Comparison of ENCODE assay signal across 21 cellular contexts in genomic region chr2:233823731-233824121, GRCh38. TPM values are rescaled to one million over a fixed set of nuclear protein-coding genes. Genes with fewer than 3 reads are reported as not detected.
DNase-seq lines count a peak whose midpoint lies in the region; ATAC-seq, FAIRE-seq and TF ChIP-seq lines count a peak whose summit lies in the region.
"Had no signal": no experiment of that assay in that cellular context is flagged by ENCODE, and none has a peak within 500 bp of the region (broad histone marks: within the 10 kb centered on the region; RNA-seq: fewer than 3 reads in every experiment).

No MANE protein-coding gene starts in this region.

- CTCF ChIA-PET in A549 (lab: Yijun Ruan, JAX) = interaction anchor here (1.2 to 2.3 kb wide), 3 partner anchors 9 to 133 kb away, joined by 3 to 10 read pairs (median 3); no protein-coding TSS in a partner anchor

- intact Hi-C loops in posterior vena cava (cut with DNase I) = loop anchor here in 1 of 2 donors (5.0 kb wide), 1 partner anchor 1684 kb away; no protein-coding TSS in a partner anchor

- TF ChIP-seq EP300 in A549 (IDR thresholded peaks at IDR 0.05) = no peak

- TF ChIP-seq POLR2A in A549 (IDR thresholded peaks at IDR 0.05; ENCODE audit: low read length) = no peak

- no peak for FAIRE-seq in A549 (lab: Jason Lieb, UNC)
- FAIRE-seq: G401.6 had no signal

- H3K27me3 Mint-ChIP-seq in endodermal cell (ENCODE audit: insufficient read depth) = no peaks in the 10 kb centered on the region

- 85% methylated on average over 6 of the region's 8 CpGs for WGBS in A549 (ENCODE audit: missing lambda C conversion rate)
- 93 to 98% methylated on average over 6 to 8 of the region's 8 CpGs for WGBS in endodermal cell (ENCODE audit: insufficient coverage in 1 of 2, insufficient read length in 1 of 2), 2 experiments

- H3K4me3 ChIP-seq in A549 (no peak overlapping the region), BLaER1 (no peak overlapping the region), endodermal cell (ENCODE audit: low read length) (no peak overlapping the region)
- H3K4me3 ChIP-seq: GM23248, SJSA1 had no signal

- peaks cover 20% of the 10 kb centered on the region for H3K4me1 ChIP-seq in A549
- peaks cover 32% of the 10 kb centered on the region for H3K4me1 ChIP-seq in BLaER1
- no peaks in the 10 kb centered on the region for H3K4me1 ChIP-seq in endodermal cell (ENCODE audit: control insufficient read depth, insufficient read depth, low read length)
- H3K4me1 ChIP-seq: SJSA1 had no signal

- DNase-seq in A549 (ENCODE audit: low read depth in 1 of 2, low spot score in 1 of 2) (no peak), endodermal cell (peak; percentile 36), posterior vena cava (ENCODE audit: low spot score) (peak; percentile 49), NCI-H187 (lab: John Stamatoyannopoulos, UW) (no peak), NCI-H82 treated with DMSO at 0.1 percent for 48 hours (lab: John Stamatoyannopoulos, UW; ENCODE audit: unreplicated experiment) (no peak)
- DNase-seq: CD4-positive, CD25-positive, alpha-beta regulatory T cell; COR-L47; GM23248; HCEC 1CT; MM.1S; NCI-H1092; NCI-H1436 treated with DMSO at 0.1 percent for 48 hours; NCI-H2029 treated with DMSO at 0.1 percent for 48 hours; NCI-H2171; NCI-H526 had no signal

- H3K9me3 ChIP-seq in A549 (0 out of 3 replicates have a peak, but pooled peaks cover 7% of the 10 kb centered on the region), BLaER1 (no peaks in the 10 kb centered on the region), endodermal cell (ENCODE audit: control insufficient read depth, low read length) (no peaks in the 10 kb centered on the region)
- H3K9me3 ChIP-seq: SJSA1 had no signal

- POLR2A ChIA-PET in A549 (lab: Yijun Ruan, JAX) = no interaction called here

- H3K36me3 ChIP-seq in BLaER1 (no peaks in the 10 kb centered on the region), endodermal cell (ENCODE audit: control insufficient read depth, insufficient read depth, low read length) (no peaks in the 10 kb centered on the region)
- H3K36me3 ChIP-seq: SJSA1 had no signal

- H3K4me3 Mint-ChIP-seq in endodermal cell = no peak overlapping the region
- H3K4me3 Mint-ChIP-seq: CD4-positive, CD25-positive, alpha-beta regulatory T cell had no signal

- TF ChIP-seq RAD21 in A549 (conservative IDR thresholded peaks at IDR 0.05 in 1 of 2, IDR thresholded peaks at IDR 0.05 in 1 of 2) = no peak

- peak overlapping the region; percentile 12; the same call in 1 of the 3 replicates for H3K4me2 ChIP-seq in A549
- peak overlapping the region; percentile 49 for H3K4me2 ChIP-seq in BLaER1

- H3K9me3 Mint-ChIP-seq in endodermal cell = peaks cover 2% of the 10 kb centered on the region

- no peak for TF ChIP-seq CTCF in A549 (IDR thresholded peaks at IDR 0.05)
- no peak for TF ChIP-seq CTCF in endodermal cell (conservative IDR thresholded peaks at IDR 0.05)

- H3K27me3 ChIP-seq in BLaER1 (no peaks in the 10 kb centered on the region), endodermal cell (ENCODE audit: control insufficient read depth, insufficient read depth, low read length, poor library complexity, severe bottlenecking) (no peaks in the 10 kb centered on the region)
- H3K27me3 ChIP-seq: SJSA1 had no signal

- ATAC-seq in A549 (peak in 1 of 2 experiments; percentile 9; a peak in 3 of 6 replicates), GM19324 (IDR thresholded peaks at IDR 0.05; ENCODE audit: low FRiP score, unreplicated experiment) (no peak)
- ATAC-seq: Panc1 had no signal

- H3K27ac ChIP-seq in A549 = peak overlapping the region; percentile 65 to 81
- H3K27ac ChIP-seq in BLaER1 = no peak overlapping the region
- no peak overlapping the region for H3K27ac ChIP-seq in endodermal cell (ENCODE audit: low read depth, low read length)
- H3K27ac ChIP-seq: GM23248, SJSA1 had no signal

- no peak overlapping the region for H3K27ac Mint-ChIP-seq in endodermal cell
- H3K27ac Mint-ChIP-seq: CD4-positive, CD25-positive, alpha-beta regulatory T cell had no signal

- H4K20me1 ChIP-seq in BLaER1 = no peaks in the 10 kb centered on the region

- H3K4me1 Mint-ChIP-seq in endodermal cell = peaks cover 7% of the 10 kb centered on the region
- H3K4me1 Mint-ChIP-seq: CD4-positive, CD25-positive, alpha-beta regulatory T cell had no signal

- H3K9ac ChIP-seq in BLaER1 = no peak overlapping the region; the same call in 1 of the 2 replicates
- no peak overlapping the region for H3K9ac ChIP-seq in endodermal cell (ENCODE audit: extremely low read depth, low read length, poor library complexity, severe bottlenecking)
- H3K9ac ChIP-seq: GM23248 had no signal

- H3K36me3 Mint-ChIP-seq in endodermal cell (ENCODE audit: low read depth) = no peaks in the 10 kb centered on the region

TF ChIP-seq in A549, 52 proteins besides CTCF, POLR2A, EP300 and RAD21:
- TF ChIP-seq FOSL2 (IDR thresholded peaks at IDR 0.05) = no peak
- no peak for TF ChIP-seq FOSL2 (CRISPR knock-in tag; IDR thresholded peaks at IDR 0.05)
- no peak for TF ChIP-seq RFX5 (IDR thresholded peaks at IDR 0.05)
- TF ChIP-seq CEBPB (IDR thresholded peaks at IDR 0.05) = no peak
- TF ChIP-seq NPAS2 (CRISPR knock-in tag; IDR thresholded peaks at IDR 0.05; ENCODE audit: borderline replicate concordance) = no peak
- TF ChIP-seq HDAC2 (IDR thresholded peaks at IDR 0.05) = no peak
- no peak for TF ChIP-seq CBX2 (IDR thresholded peaks at IDR 0.05; ENCODE audit: borderline replicate concordance, low read depth)
- TF ChIP-seq CHD2 (IDR thresholded peaks at IDR 0.05; ENCODE audit: low read length, partially characterized antibody) = no peak
- no peak for TF ChIP-seq TP53 (CRISPR knock-in tag; IDR thresholded peaks at IDR 0.05)
- TF ChIP-seq EHMT2 (IDR thresholded peaks at IDR 0.05; ENCODE audit: low read depth) = no peak
- no peak for TF ChIP-seq POLR2AphosphoS2 (conservative IDR thresholded peaks at IDR 0.05; ENCODE audit: low read length)
- TF ChIP-seq CBX8 (IDR thresholded peaks at IDR 0.05) = no peak
- no peak for TF ChIP-seq ATOH8 (CRISPR knock-in tag; IDR thresholded peaks at IDR 0.05; ENCODE audit: low read depth)
- TF ChIP-seq EHF (CRISPR knock-in tag; IDR thresholded peaks at IDR 0.05) = no peak
- TF ChIP-seq ZFP36 (IDR thresholded peaks at IDR 0.05; ENCODE audit: borderline replicate concordance, partially characterized antibody) = no peak
- TF ChIP-seq ZC3H11A (IDR thresholded peaks at IDR 0.05) = no peak
- no peak for TF ChIP-seq KDM1A (IDR thresholded peaks at IDR 0.05; ENCODE audit: low read depth)
- TF ChIP-seq FOSB (CRISPR knock-in tag; IDR thresholded peaks at IDR 0.05) = no peak
- no peak for TF ChIP-seq HOXB13 (CRISPR knock-in tag; IDR thresholded peaks at IDR 0.05; ENCODE audit: low read depth)
- no peak for TF ChIP-seq CHD4 (IDR thresholded peaks at IDR 0.05; ENCODE audit: borderline replicate concordance)
- TF ChIP-seq HES2 (IDR thresholded peaks at IDR 0.05) = no peak

RNA-seq across cellular contexts. Expression of gene HJURP, which starts 30.6 kb away (rescaled TPM):
- 111 and 119 TPM in 2 replicates for polyA plus RNA-seq in A549 (2011; rRNA removed)
- polyA plus RNA-seq in A549 (2012; cell fraction: cytosol; rRNA removed) = 118 and 128 TPM in 2 replicates
- 310 and 320 TPM in 2 replicates for polyA plus RNA-seq in A549 (2012; cell fraction: nucleus; rRNA removed)
- 102 to 109 TPM (median 103 TPM) in 3 replicates for polyA plus RNA-seq in A549 (2017; fragmentation: RNase III; extraction: RNeasy Plus Mini Kit Qiagen cat#74134 plus additional on column Dnase treatment)
- polyA minus RNA-seq in A549 (2011; rRNA and poly(A)+ RNA removed) = 230 and 268 TPM in 2 replicates
- 10 to 100 TPM; 39.4 to 78.9 TPM for total RNA-seq in endodermal cell
- 64.5 TPM for polyA plus RNA-seq in endodermal cell (2013, experiment 1 of 2)
- 61.4 TPM for polyA plus RNA-seq in endodermal cell (2013, experiment 2 of 2)
- total RNA-seq in posterior vena cava = under 1 TPM in 1 of 2 donors, not detected in 1; 0.42 TPM

RNA-seq across cellular contexts. Expression of gene MROH2A, which starts 45.6 kb away (rescaled TPM):
- polyA plus RNA-seq in A549 (2011; rRNA removed) (0.63 and 0.71 TPM in 2 replicates), A549 (2017; fragmentation: RNase III; extraction: RNeasy Plus Mini Kit Qiagen cat#74134 plus additional on column Dnase treatment) (0.04 to 0.28 TPM (median 0.10 TPM) in 3 replicates)
- 0.25 and 0.26 TPM in 2 replicates for polyA plus RNA-seq in A549 (2012; cell fraction: cytosol; rRNA removed)
- polyA plus RNA-seq in A549 (2012; cell fraction: nucleus; rRNA removed) = 0.30 and 0.58 TPM in 2 replicates
- polyA minus RNA-seq in A549 (2011; rRNA and poly(A)+ RNA removed) = 0.54 TPM in 1 of 2 replicates, not detected in the other
- total RNA-seq in endodermal cell (not detected), posterior vena cava (not detected)
- not detected for polyA plus RNA-seq in endodermal cell (2013, experiment 1 of 2)
- not detected for polyA plus RNA-seq in endodermal cell (2013, experiment 2 of 2)
- total RNA-seq: CD4-positive, CD25-positive, alpha-beta regulatory T cell; GM23248; LHCN-M2; SJSA1 had no signal
- polyA plus RNA-seq: CD4-positive, CD25-positive, alpha-beta regulatory T cell; GM23248 had no signal

Comparison
In these comparisons a context has a peak if more than half of its experiments do, and no peak if none do; other contexts are left out.
1. DNase-seq: peak in endodermal cell (single experiment) and posterior vena cava (single experiment); none in A549 (0 of 2), NCI-H187 (0 of 2) and NCI-H82 treated with DMSO at 0.1 percent for 48 hours (single experiment).
2. H3K27ac ChIP-seq: peak in A549 (2 of 2); none in BLaER1 (single experiment) and endodermal cell (single experiment).
3. RNA of gene HJURP, which starts 30.6 kb away (total RNA-seq): 39.4 to 78.9 TPM in endodermal cell; 0.42 TPM in posterior vena cava; every median in the first group is over 10 times any median in the second.